In the genomic region with DNA sequence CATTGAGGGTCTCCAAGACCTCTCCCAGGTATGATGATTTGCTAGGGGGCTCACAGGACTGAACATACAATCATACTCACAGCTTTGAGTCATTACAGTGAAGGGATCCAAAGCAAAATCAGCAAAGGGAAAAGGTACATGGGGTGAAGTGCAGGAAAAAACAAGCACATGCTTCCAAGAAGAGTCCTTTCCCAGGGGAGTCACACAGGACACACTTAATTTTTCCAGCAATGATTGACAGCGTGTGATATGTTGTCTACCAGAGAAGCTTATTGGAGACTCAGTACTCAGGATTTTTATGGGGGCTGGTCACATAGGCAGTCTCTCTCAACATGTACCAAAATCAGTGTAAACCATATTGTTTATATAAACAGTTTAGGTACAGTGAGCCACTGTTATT, we compare ENCODE assay signal across 23 cellular contexts.
"Had no signal": no experiment of that assay in that cellular context is flagged by ENCODE, and none has a peak within 500 bp of the region (broad histone marks: within the 10 kb centered on the region; RNA-seq: fewer than 3 reads in every experiment).

No MANE protein-coding gene starts in this region.

- H3K4me1 ChIP-seq: Peyer's patch, SJSA1 had no signal

- H3K9me3 ChIP-seq: Peyer's patch, SJSA1 had no signal

- ATAC-seq: activated naive CD4-positive, alpha-beta T cell treated with anti-CD3 and anti-CD28 coated beads, Interleukin-2, amount 50 U/mL, for 72 hours; SK-N-SH treated with all-trans-retinoic acid at 6 μM for 48 hours had no signal

- H3K27ac Mint-ChIP-seq: activated CD4-positive, alpha-beta T cell treated with anti-CD3 and anti-CD28 coated beads, Interleukin-2, amount 10 ng/mL, durations not matched to agents 24 days and 14 days; activated T-helper 1 cell treated with anti-CD3 and anti-CD28 coated beads, Interleukin-12 subunit alpha, Interleukin-12 subunit beta, Interleukin-2, Interleukin-4 antibody, amounts not matched to agents 30 ng/mL and 10 ng/mL and 1 ng/mL, durations not matched to agents 14 hours and 24 hours and 36 hours; T-helper 1 cell treated with Interleukin-12 subunit alpha and Interleukin-12 subunit beta and Interleukin-4 antibody, amounts not matched to agents 30 μg/mL and 1 μg/mL, for 36 hours had no signal

- H3K27me3 ChIP-seq: brain microvascular endothelial cell, Peyer's patch, SJSA1 had no signal

- H3K27me3 Mint-ChIP-seq: activated CD4-positive, alpha-beta T cell treated with anti-CD3 and anti-CD28 coated beads, Interleukin-2, amount 10 ng/mL, durations not matched to agents 24 days and 14 days had no signal

- H3K4me3 ChIP-seq: Peyer's patch, SJSA1 had no signal

- H3K4me3 Mint-ChIP-seq: activated CD4-positive, alpha-beta T cell treated with anti-CD3 and anti-CD28 coated beads, Interleukin-2, amount 10 ng/mL, durations not matched to agents 24 days and 14 days; activated T-helper 1 cell treated with anti-CD3 and anti-CD28 coated beads, Interleukin-12 subunit alpha, Interleukin-12 subunit beta, Interleukin-2, Interleukin-4 antibody, amounts not matched to agents 30 ng/mL and 10 ng/mL and 1 ng/mL, durations not matched to agents 14 hours and 24 hours and 36 hours; T-helper 1 cell treated with Interleukin-12 subunit alpha and Interleukin-12 subunit beta and Interleukin-4 antibody, amounts not matched to agents 30 μg/mL and 1 μg/mL, for 36 hours had no signal

- H3K9ac ChIP-seq: KMS-11 had no signal

- H3K4me2 ChIP-seq: KMS-11 had no signal

- H3K27ac ChIP-seq: brain microvascular endothelial cell, KMS-11, Peyer's patch, SJSA1 had no signal

- DNase-seq: activated CD4-positive, alpha-beta T cell treated with anti-CD3 and anti-CD28 coated beads, Interleukin-2, amount 10 ng/mL, durations not matched to agents 24 days and 14 days; activated CD4-positive, alpha-beta T cell treated with anti-CD3 and anti-CD28 coated beads, Interleukin-2, amount 50 U/mL, for 48 hours; activated CD4-positive, CD25-positive, alpha-beta regulatory T cell treated with anti-CD3 and anti-CD28 coated beads, Interleukin-2, amount 50 U/mL, for 72 hours; activated effector memory CD4-positive, alpha-beta T cell treated with anti-CD3 and anti-CD28 coated beads, Interleukin-2, amount 50 U/mL, for 16 hours; activated naive CD4-positive, alpha-beta T cell treated with Interleukin-2 at 50 U/mL for 16 hours; activated T-cell treated with anti-CD3 and anti-CD28 coated beads for 4 hours; brain microvascular endothelial cell; cerebellar nuclear complex; NCI-H1092; NCI-H1417; NCI-H2029; NCI-H2107; NCI-H510A treated with DMSO at 0.1 percent for 48 hours; NCI-H69; NK-92 treated with Interleukin-12 subunit alpha and Interleukin-12 subunit beta, amount 100 ng/mL, for 24 hours; Peyer's patch; SHP77 had no signal
